In genomic region chr1:25505706-25506385, GRCh38 we compare ENCODE assay signal across 15 cellular contexts. TPM values are rescaled to one million over a fixed set of nuclear protein-coding genes. Genes with fewer than 3 reads are reported as not detected.
A peak's percentile ranks its signal among the peaks of the same experiment; 100 is the strongest.
DNase-seq lines count a peak whose midpoint lies in the region; FAIRE-seq and TF ChIP-seq lines count a peak whose summit lies in the region.
"Had no signal": no experiment of that assay in that cellular context is flagged by ENCODE, and none has a peak within 500 bp of the region (broad histone marks: within the 10 kb centered on the region; RNA-seq: fewer than 3 reads in every experiment).

No MANE protein-coding gene starts in this region.

- CTCF ChIA-PET in H1 (lab: Charles Lee; ENCODE audit: partially characterized antibody) = interaction anchor here (1.5 to 9.2 kb wide), 6 partner anchors 14 to 304 kb away, joined by 3 to 240 read pairs (median 8); no protein-coding TSS in a partner anchor

- no peak overlapping the region for H3K14ac ChIP-seq in H1 (ENCODE audit: insufficient read length)
- no peak overlapping the region for H3K14ac ChIP-seq in neuronal stem cell (ENCODE audit: low read length)

- no peaks in the 10 kb centered on the region for H4K20me1 ChIP-seq in Karpas-422 (ENCODE audit: insufficient read depth, low read depth, low read length)
- no peaks in the 10 kb centered on the region for H4K20me1 ChIP-seq in H1 (replicated peaks in 1 of 2; ENCODE audit: control insufficient read depth in 1 of 2, insufficient read depth in 2 of 2, low read length in 2 of 2)

- H4K91ac ChIP-seq in H1 (replicated peaks; ENCODE audit: insufficient read length, low read length) (peak overlapping the region; percentile 95), neuronal stem cell (ENCODE audit: low read depth, low read length, poor library complexity) (no peak overlapping the region)

- 75% methylated on average over 13 of the region's 13 CpGs; no CpG with 5 or more reads in 1 of the 2 experiments for WGBS in H1 (ENCODE audit: extremely low coverage in 1 of 2, insufficient coverage in 1 of 2, insufficient read length in 1 of 2, insufficient replicate concordance in 2 of 2, low coverage in 1 of 2, low lambda C conversion rate in 2 of 2, missing lambda C conversion rate in 1 of 2), 2 experiments
- no CpG with 5 or more reads among the region's 13 CpGs for WGBS in neuronal stem cell (ENCODE audit: extremely low coverage in 2 of 2, insufficient read length in 2 of 2, insufficient replicate concordance in 1 of 2), 2 donors

- H3K36me3 Mint-ChIP-seq in T-helper 1 cell treated with Interleukin-12 subunit alpha and Interleukin-12 subunit beta and Interleukin-4 antibody, amounts not matched to agents 30 μg/mL and 1 μg/mL, for 36 hours (ENCODE audit: low read depth) = peaks cover 6% of the 10 kb centered on the region

- peaks cover 9% of the 10 kb centered on the region for H3K36me3 ChIP-seq in Karpas-422 (ENCODE audit: insufficient read depth, low read length)
- H3K36me3 ChIP-seq in H1 (ENCODE audit: control insufficient read depth in 2 of 4, insufficient read depth in 4 of 4, low read length in 3 of 4) = no peaks in the 10 kb centered on the region
- H3K36me3 ChIP-seq in neuronal stem cell (replicated peaks in 1 of 2; ENCODE audit: control insufficient read depth in 2 of 2, insufficient read depth in 2 of 2, low read length in 2 of 2) = peaks cover 0 to 13% of the 10 kb centered on the region in 2 donors
- H3K36me3 ChIP-seq: ascending aorta had no signal

- H3K9me2 ChIP-seq in Karpas-422 (replicated peaks; ENCODE audit: insufficient read depth, low read length) = no peaks in the 10 kb centered on the region

- H2BK20ac ChIP-seq in H1 (ENCODE audit: low read length) = peak overlapping the region; percentile 80

- no peaks in the 10 kb centered on the region for H3K79me2 ChIP-seq in Karpas-422 (ENCODE audit: low read length)
- no peaks in the 10 kb centered on the region for H3K79me2 ChIP-seq in H1 (ENCODE audit: control insufficient read depth in 1 of 2, insufficient read depth in 2 of 2, low read length in 2 of 2)

- peaks cover 4% of the 10 kb centered on the region for H3K27me3 Mint-ChIP-seq in T-helper 1 cell treated with Interleukin-12 subunit alpha and Interleukin-12 subunit beta and Interleukin-4 antibody, amounts not matched to agents 30 μg/mL and 1 μg/mL, for 36 hours (ENCODE audit: low read depth)

- no peaks in the 10 kb centered on the region for H3K9me3 Mint-ChIP-seq in T-helper 1 cell treated with Interleukin-12 subunit alpha and Interleukin-12 subunit beta and Interleukin-4 antibody, amounts not matched to agents 30 μg/mL and 1 μg/mL, for 36 hours

- no peaks in the 10 kb centered on the region for H3K23me2 ChIP-seq in H1 (ENCODE audit: low read depth, low read length)

- peak overlapping the region; percentile 10 for H3K9ac ChIP-seq in Karpas-422 (ENCODE audit: low read length)
- 0 out of 7 replicates have a peak overlapping the region, but pooled peaks of 1 of the 4 experiments have one; percentile 1 for H3K9ac ChIP-seq in H1 (replicated peaks in 1 of 4; ENCODE audit: extremely low read depth in 1 of 4, low read depth in 3 of 4, low read length in 3 of 4)
- H3K9ac ChIP-seq in neuronal stem cell (ENCODE audit: low read depth, low read length, poor library complexity) = no peak overlapping the region

- H3K4me1 ChIP-seq in Karpas-422 (ENCODE audit: low read length) (peaks cover 36% of the 10 kb centered on the region), H1 (replicated peaks in 1 of 4; ENCODE audit: control insufficient read depth in 3 of 4, insufficient read depth in 4 of 4, low read length in 3 of 4) (peaks cover 8 to 17% (median 11%) of the 10 kb centered on the region in 4 experiments), neuronal stem cell (ENCODE audit: control insufficient read depth in 2 of 2, insufficient read depth in 1 of 2, low read depth in 1 of 2, low read length in 2 of 2) (peaks cover 4% of the 10 kb centered on the region in 2 donors)

- DNase-seq in T-helper 1 cell (no peak), Karpas-422 (no peak), H1 (ENCODE audit: low read depth in 1 of 2, low spot score in 2 of 2) (no peak), neuronal stem cell (ENCODE audit: low spot score) (no peak), frontal cortex (ENCODE audit: low spot score in 2 of 2) (no peak), RKO (ENCODE audit: low spot score) (no peak), NCI-H510A (lab: John Stamatoyannopoulos, UW) (no peak)
- DNase-seq: activated CD4-positive, alpha-beta T cell treated with anti-CD3 and anti-CD28 coated beads, Interleukin-2, amount 50 U/mL, for 48 hours; effector memory CD4-positive, alpha-beta T cell; NCI-H1092; stimulated activated CD4-positive, alpha-beta T cell treated with anti-CD3 and anti-CD28 coated beads, Interleukin-4, amount 100 ng/mL, for 4 hours had no signal

- no peak overlapping the region for H3K27ac Mint-ChIP-seq in T-helper 1 cell treated with Interleukin-12 subunit alpha and Interleukin-12 subunit beta and Interleukin-4 antibody, amounts not matched to agents 30 μg/mL and 1 μg/mL, for 36 hours

- H2AFZ ChIP-seq in Karpas-422 (ENCODE audit: low read length) = no peak overlapping the region
- no peak overlapping the region for H2AFZ ChIP-seq in H1 (ENCODE audit: low read length)
- no peak overlapping the region for H2AFZ ChIP-seq in neuronal stem cell (ENCODE audit: low read length)

- H4K5ac ChIP-seq in H1 (ENCODE audit: insufficient read length, low read depth, low read length) = peak overlapping the region; percentile 73

- peak overlapping the region; percentile 74 for H2BK120ac ChIP-seq in H1 (replicated peaks; ENCODE audit: low read depth, low read length)
- H2BK120ac ChIP-seq in neuronal stem cell (ENCODE audit: low read depth, low read length) = no peak overlapping the region

- TF ChIP-seq CTCF in H1 (IDR thresholded peaks at IDR 0.05; ENCODE audit: control extremely low read depth in 1 of 3, insufficient read depth in 1 of 3, low read depth in 1 of 3, low read length in 3 of 3) = no peak

- FAIRE-seq in H1 (lab: Jason Lieb, UNC) = no peak
- FAIRE-seq in frontal cortex (lab: Jason Lieb, UNC) = no peak
- FAIRE-seq: A204.1 had no signal

- H2AK5ac ChIP-seq in H1 (ENCODE audit: low read depth, low read length) (peak overlapping the region; percentile 75), neuronal stem cell (ENCODE audit: low read depth, low read length) (peak overlapping the region; percentile 36)

- H4K8ac ChIP-seq in H1 (ENCODE audit: extremely low read depth, insufficient read depth, low read length) = no peak overlapping the region
- no peak overlapping the region for H4K8ac ChIP-seq in neuronal stem cell (ENCODE audit: low read depth, low read length)

- H3K4me3 ChIP-seq in Karpas-422 (ENCODE audit: low read length) (peak overlapping the region; percentile 10; the same call in 1 of the 2 replicates), H1 (ENCODE audit: extremely low read depth in 1 of 4, insufficient read depth in 2 of 4, low read depth in 3 of 4, low read length in 4 of 4) (peak overlapping the region in 1 of 4 experiments; percentile 16; a peak in 1 of 8 replicates), neuronal stem cell (ENCODE audit: low read length in 2 of 2) (peak overlapping the region in 1 of 2 donors; percentile 27)
- H3K4me3 ChIP-seq: ascending aorta, SK-N-MC had no signal

- H3K9me3 ChIP-seq in Karpas-422 (ENCODE audit: low read length) (no peaks in the 10 kb centered on the region), H1 (ENCODE audit: insufficient read depth in 2 of 2, low read depth in 1 of 2, low read length in 1 of 2) (no peaks in the 10 kb centered on the region), neuronal stem cell (replicated peaks in 1 of 2; ENCODE audit: control insufficient read depth in 2 of 2, insufficient read depth in 1 of 2, low read depth in 1 of 2, low read length in 2 of 2) (peaks cover 0 to 3% of the 10 kb centered on the region in 2 donors)
- H3K9me3 ChIP-seq: ascending aorta had no signal

- TF ChIP-seq RAD21 in H1 (IDR thresholded peaks at IDR 0.05 in 1 of 2, conservative IDR thresholded peaks at IDR 0.05 in 1 of 2; ENCODE audit: low read depth in 2 of 2, low read length in 2 of 2) = no peak

- H3K18ac ChIP-seq in H1 (ENCODE audit: extremely low read depth, low read length) = peak overlapping the region; percentile 55
- H3K18ac ChIP-seq in neuronal stem cell (ENCODE audit: low read length) = peak overlapping the region; percentile 29

- H3K4me2 ChIP-seq in Karpas-422 (ENCODE audit: low read depth, low read length, poor library complexity, severe bottlenecking) (peak overlapping the region; percentile 43), H1 (ENCODE audit: insufficient read depth in 1 of 2, low read depth in 2 of 2, low read length in 2 of 2) (peak overlapping the region; percentile 43 to 63), neuronal stem cell (ENCODE audit: insufficient read depth, low read length, poor library complexity, severe bottlenecking) (no peak overlapping the region)

- H3K23ac ChIP-seq in H1 (ENCODE audit: insufficient read length) (no peak overlapping the region), neuronal stem cell (ENCODE audit: low read depth, low read length, poor library complexity) (no peak overlapping the region)

- TF ChIP-seq EP300 in H1 (IDR thresholded peaks at IDR 0.05; ENCODE audit: borderline replicate concordance in 1 of 2, low read depth in 2 of 2, low read length in 2 of 2) = no peak

- H3K79me1 ChIP-seq in H1 (ENCODE audit: low read depth, low read length) = no peaks in the 10 kb centered on the region
- H3K79me1 ChIP-seq in neuronal stem cell (ENCODE audit: low read depth, low read length) = no peaks in the 10 kb centered on the region

- POLR2A ChIA-PET in H1 (lab: Charles Lee; ENCODE audit: partially characterized antibody) = interaction anchor here (0.7 to 3.0 kb wide), 16 partner anchors 10 to 274 kb away, joined by 3 to 16 read pairs (median 4); partner anchors contain the start of genes MACO1 and SYF2

- no peak for TF ChIP-seq POLR2A in H1 (IDR thresholded peaks at IDR 0.05; ENCODE audit: control extremely low read depth in 1 of 2, low read depth in 2 of 2, low read length in 2 of 2)

- H2BK15ac ChIP-seq in H1 (ENCODE audit: low read length) (peak overlapping the region; percentile 95), neuronal stem cell (ENCODE audit: low read length) (no peak overlapping the region)

- H3K27ac ChIP-seq in Karpas-422 (ENCODE audit: low read length) (peak overlapping the region; percentile 70), H1 (ENCODE audit: low read depth, low read length) (no peak overlapping the region), neuronal stem cell (replicated peaks; ENCODE audit: low read length) (no peak overlapping the region)
- H3K27ac ChIP-seq: SK-N-MC had no signal

- peak overlapping the region; percentile 50 for H2BK5ac ChIP-seq in H1 (ENCODE audit: low read depth, low read length)
- H2BK5ac ChIP-seq in neuronal stem cell (ENCODE audit: low read length) = peak overlapping the region; percentile 7

- H3K4ac ChIP-seq in H1 (replicated peaks; ENCODE audit: insufficient read length, low read depth, low read length) (peak overlapping the region; percentile 64), neuronal stem cell (ENCODE audit: low read length) (no peak overlapping the region)

- H2BK12ac ChIP-seq in H1 (ENCODE audit: low read depth, low read length) (peak overlapping the region; percentile 77), neuronal stem cell (ENCODE audit: low read length) (no peak overlapping the region)

- peak overlapping the region; percentile 29 for H3K4me3 Mint-ChIP-seq in T-helper 1 cell treated with Interleukin-12 subunit alpha and Interleukin-12 subunit beta and Interleukin-4 antibody, amounts not matched to agents 30 μg/mL and 1 μg/mL, for 36 hours

- H3K4me1 Mint-ChIP-seq in T-helper 1 cell treated with Interleukin-12 subunit alpha and Interleukin-12 subunit beta and Interleukin-4 antibody, amounts not matched to agents 30 μg/mL and 1 μg/mL, for 36 hours (ENCODE audit: low read depth) = peaks cover 10% of the 10 kb centered on the region

- peak overlapping the region; percentile 49 for H3K56ac ChIP-seq in H1 (replicated peaks; ENCODE audit: insufficient read length, low read depth, low read length)

- no peaks in the 10 kb centered on the region for H3K27me3 ChIP-seq in Karpas-422 (ENCODE audit: low read length)
- H3K27me3 ChIP-seq in H1 (replicated peaks in 1 of 4; ENCODE audit: control insufficient read depth in 3 of 4, extremely low read depth in 1 of 4, insufficient read depth in 3 of 4, low read length in 3 of 4) = no peaks in the 10 kb centered on the region
- no peaks in the 10 kb centered on the region for H3K27me3 ChIP-seq in neuronal stem cell (ENCODE audit: control insufficient read depth in 3 of 3, insufficient read depth in 3 of 3, low read depth in 1 of 3, low read length in 3 of 3)
- H3K27me3 ChIP-seq: ascending aorta had no signal

RNA-seq across cellular contexts. Expression of gene LDLRAP1, which starts 37.6 kb away (rescaled TPM):
- not detected in 2 replicates for total RNA-seq in Karpas-422 (2014; rRNA removed; shearing (Covaris generic); ENCODE audit: low replicate concordance)
- 12.8 and 14.0 TPM in 2 replicates for total RNA-seq in H1 (2021; fragmentation: NEBNext Ultra II Directional; extraction: Animal tissue kit (Norgen Biotek cat#: 25700))
- polyA plus RNA-seq in H1 (2011; rRNA removed) = 13.2 and 16.3 TPM in 2 replicates
- polyA plus RNA-seq in H1 (2011; cell fraction: cytosol; rRNA removed) = 10.4 TPM
- polyA plus RNA-seq in H1 (2011; cell fraction: nucleus; rRNA removed) = 16.7 TPM
- polyA plus RNA-seq in H1 (2012, experiment 1 of 2) = 9.3 to 13.5 TPM (median 11.9 TPM) in 4 replicates
- polyA plus RNA-seq in H1 (2012, experiment 2 of 2) = 13.0 TPM
- 9.4 TPM for polyA plus RNA-seq in H1 (2013, experiment 1 of 2)
- polyA plus RNA-seq in H1 (2013, experiment 2 of 2) = 9.6 TPM
- 9.7 and 11.7 TPM in 2 replicates for polyA minus RNA-seq in H1 (2011; rRNA and poly(A)+ RNA removed)
- 8.3 TPM for polyA minus RNA-seq in H1 (2011; cell fraction: cytosol; rRNA and poly(A)+ RNA removed)
- polyA minus RNA-seq in H1 (2011; cell fraction: nucleus; rRNA and poly(A)+ RNA removed) = 9.7 TPM
- polyA plus RNA-seq in neuronal stem cell (2013, experiment 1 of 2) = 5.0 TPM
- 5.4 TPM for polyA plus RNA-seq in neuronal stem cell (2013, experiment 2 of 2)
- 1.6 TPM for total RNA-seq in frontal cortex
